In the genomic region with DNA sequence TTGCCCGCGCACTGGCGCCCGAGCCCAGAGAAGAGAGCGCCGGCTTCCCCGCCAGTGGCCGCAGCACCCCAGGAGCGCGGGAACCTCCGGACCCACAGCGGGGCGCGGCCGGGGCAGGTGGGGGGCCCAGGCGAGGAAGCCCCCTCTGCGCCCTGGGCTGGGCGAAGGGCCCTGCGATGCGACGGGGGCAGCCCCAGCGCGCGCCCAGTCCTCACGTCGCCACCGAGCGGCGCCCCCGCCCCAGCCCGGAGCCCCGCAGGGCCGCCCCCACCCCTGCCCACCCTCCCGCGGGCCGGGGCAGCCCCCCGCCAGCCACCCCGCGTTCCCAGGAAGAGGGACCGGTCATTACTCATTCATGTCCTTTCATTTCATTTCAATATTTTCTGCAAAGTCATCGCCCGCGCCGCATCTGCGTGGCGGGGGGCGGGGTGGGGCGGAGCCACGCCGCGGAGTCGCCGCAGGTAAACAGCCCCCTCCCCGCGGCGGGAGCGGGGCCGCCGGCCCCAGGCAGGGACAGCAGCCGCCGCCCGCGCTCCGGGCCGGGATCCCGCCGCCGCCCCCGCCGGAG, we compare ENCODE assay signal across 8 cellular contexts. TPM values are rescaled to one million over a fixed set of nuclear protein-coding genes. Genes with fewer than 3 reads are reported as not detected.
A peak's percentile ranks its signal among the peaks of the same experiment; 100 is the strongest.
DNase-seq lines count a peak whose midpoint lies in the region; ATAC-seq lines count a peak whose summit lies in the region.

No MANE protein-coding gene starts in this region.

- peaks cover 10 to 23% (median 16%) of the 10 kb centered on the region in 3 donors for H3K27me3 Mint-ChIP-seq in immature natural killer cell (ENCODE audit: low read depth in 3 of 3)

- no peaks in the 10 kb centered on the region for H3K36me3 Mint-ChIP-seq in immature natural killer cell

- DNase-seq in ELR (ENCODE audit: low read depth) (peak; percentile 42), NCI-H2171 (lab: John Stamatoyannopoulos, UW) (peak; percentile 52), immature natural killer cell (peak in 1 of 3 donors; percentile 25), inferior parietal cortex (ENCODE audit: extremely low spot score) (no peak), 8988T (no peak)
- DNase-seq in activated T-helper 9 cell treated with anti-CD3 and anti-CD28 coated beads, Interleukin-2, amount 50 U/mL, for 16 hours (ENCODE audit: low read depth) = peak; percentile 44
- DNase-seq in stimulated activated naive CD8-positive, alpha-beta T cell treated with anti-CD3 and anti-CD28 coated beads, Interleukin-15, Interleukin-2, amounts not matched to agents 100 U/mL and 50 U/mL, for 24 hours = peak; percentile 69

- peak overlapping the region; percentile 27 to 69 (median 53) for H3K4me3 Mint-ChIP-seq in immature natural killer cell

- ATAC-seq in stimulated activated naive CD8-positive, alpha-beta T cell treated with anti-CD3 and anti-CD28 coated beads, Interleukin-15, Interleukin-2, amounts not matched to agents 100 U/mL and 50 U/mL, for 24 hours = peak; percentile 52
- no peak for ATAC-seq in HG03175 (IDR thresholded peaks at IDR 0.05; ENCODE audit: unreplicated experiment)

- no peaks in the 10 kb centered on the region for H3K9me3 Mint-ChIP-seq in immature natural killer cell

- peaks cover 0 to 5% of the 10 kb centered on the region in 2 donors for H3K4me1 Mint-ChIP-seq in immature natural killer cell

- H3K27ac Mint-ChIP-seq in immature natural killer cell = no peak overlapping the region

RNA-seq across cellular contexts. Expression of a gene that starts 0.7 kb away (rescaled TPM):
- polyA plus RNA-seq in immature natural killer cell = under 1 TPM in 1 of 3 donors, not detected in 2; 0.07 TPM

RNA-seq across cellular contexts. Expression of a gene that starts 15.9 kb away (rescaled TPM):
- polyA plus RNA-seq in immature natural killer cell = 10 to 100 TPM; 33.2 to 63.5 (median 35.3) TPM

RNA-seq across cellular contexts. Expression of a gene that starts 31.0 kb away (rescaled TPM):
- polyA plus RNA-seq in immature natural killer cell = 1 to 10 TPM; 2.6 to 5.7 (median 3.6) TPM

Comparison
In these comparisons a context has a peak if more than half of its experiments do, and no peak if none do; other contexts are left out.
1. DNase-seq: peak in ELR (single experiment), NCI-H2171 (single experiment), activated T-helper 9 cell treated with anti-CD3 and anti-CD28 coated beads, Interleukin-2, amount 50 U/mL, for 16 hours (single experiment) and stimulated activated naive CD8-positive, alpha-beta T cell treated with anti-CD3 and anti-CD28 coated beads, Interleukin-15, Interleukin-2, amounts not matched to agents 100 U/mL and 50 U/mL, for 24 hours (single experiment); none in inferior parietal cortex (single experiment) and 8988T (single experiment).